In the genomic region with DNA sequence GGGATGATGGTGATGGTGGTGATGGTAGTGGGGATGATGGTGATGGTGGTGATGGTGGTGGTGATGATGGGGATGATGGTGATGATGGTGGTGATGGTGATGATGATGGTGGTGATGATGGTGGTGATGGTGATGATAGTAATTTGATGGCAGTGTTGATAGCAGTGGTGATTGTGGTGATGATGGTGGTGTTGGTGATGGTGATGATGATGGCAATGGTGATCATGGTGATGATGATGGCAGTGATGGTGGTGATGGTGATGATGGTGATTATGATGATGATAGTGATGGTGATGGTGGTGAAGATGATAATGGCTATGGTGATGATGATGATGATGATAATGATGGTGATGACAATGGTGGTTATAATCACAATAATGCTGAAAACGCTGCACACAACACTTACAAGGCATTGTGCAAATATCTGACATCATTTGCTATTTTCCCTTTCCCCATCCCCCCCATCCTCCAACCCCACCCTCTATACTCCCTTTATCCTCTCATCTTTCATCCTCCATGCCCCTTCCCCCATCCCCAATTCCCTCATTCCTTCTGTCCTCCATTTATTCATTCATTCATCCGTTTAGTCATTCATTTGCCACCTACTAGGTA, we compare ENCODE assay signal across 21 cellular contexts.
"Had no signal": no experiment of that assay in that cellular context is flagged by ENCODE, and none has a peak within 500 bp of the region (broad histone marks: within the 10 kb centered on the region; RNA-seq: fewer than 3 reads in every experiment).

No MANE protein-coding gene starts in this region.

- H3K4me2 ChIP-seq: KMS-11 had no signal

- DNase-seq: Kasumi-1, MM.1S, NCI-H1092 treated with DMSO at 0.1 percent for 48 hours, NCI-H1436, NCI-H187, NCI-H2029, NCI-H2081 treated with DMSO at 0.1 percent for 48 hours, NCI-H2171, NCI-H226, NCI-H446, NCI-H510A, NCI-H524 treated with DMSO at 0.1 percent for 48 hours, NCI-H69, NCI-H774, Right ventricle myocardium superior, RPMI8226, SIG-M5 had no signal

- H3K4me3 ChIP-seq: SJSA1, SK-N-MC had no signal

- H3K27ac ChIP-seq: KMS-11, SJSA1, SK-N-MC had no signal

- H3K27me3 ChIP-seq: SJSA1 had no signal

- H3K36me3 ChIP-seq: SJSA1 had no signal

- H3K4me1 ChIP-seq: SJSA1 had no signal

- FAIRE-seq: RCC 7860 had no signal

- H3K9ac ChIP-seq: KMS-11 had no signal
